In genomic region chr9:647522-647921, GRCh38 we compare ENCODE assay signal across 20 cellular contexts.
"Had no signal": no experiment of that assay in that cellular context is flagged by ENCODE, and none has a peak within 500 bp of the region (broad histone marks: within the 10 kb centered on the region; RNA-seq: fewer than 3 reads in every experiment).

No MANE protein-coding gene starts in this region.

- H3K4me3 Mint-ChIP-seq: memory B cell, nephron, type B pancreatic cell had no signal

- ATAC-seq: left lobe of liver, lower lobe of right lung had no signal

- H3K9ac ChIP-seq: parathyroid adenoma had no signal

- H3K36me3 Mint-ChIP-seq: memory B cell, naive B cell, type B pancreatic cell had no signal

- H3K9me3 ChIP-seq: colonic mucosa, lower lobe of right lung, prostate gland, sigmoid colon, stomach had no signal

- H3K27me3 Mint-ChIP-seq: memory B cell, naive B cell, type B pancreatic cell had no signal

- H3K9me3 Mint-ChIP-seq: memory B cell, naive B cell, nephron, type B pancreatic cell had no signal

- H3K27me3 ChIP-seq: colonic mucosa, sigmoid colon, stomach had no signal

- H3K4me3 ChIP-seq: colonic mucosa, lower lobe of right lung, prostate gland, sigmoid colon, stomach had no signal

- H3K4me1 ChIP-seq: colonic mucosa, parathyroid adenoma, prostate gland had no signal

- H3K79me2 ChIP-seq: parathyroid adenoma had no signal

- H2AFZ ChIP-seq: parathyroid adenoma had no signal

- H3K36me3 ChIP-seq: colonic mucosa, lower lobe of right lung, prostate gland, sigmoid colon, stomach had no signal

- H3K27ac ChIP-seq: colonic mucosa, lower lobe of right lung, parathyroid adenoma, prostate gland, stomach had no signal

- DNase-seq: colonic mucosa; dermis blood vessel endothelial cell; foreskin melanocyte; islet precursor cell; lower lobe of right lung; midbrain; naive B cell; retina; sigmoid colon; small intestine; stimulated activated CD4-positive, alpha-beta T cell treated with anti-CD3 and anti-CD28 coated beads, Interleukin-12 subunit alpha, Interleukin-12 subunit beta, amount 100 ng/mL, for 4 hours; stimulated activated naive CD4-positive, alpha-beta T cell; stomach; substantia nigra had no signal

- H3K27ac Mint-ChIP-seq: memory B cell, naive B cell, nephron, type B pancreatic cell had no signal
